Comparison of ENCODE assay signal across 1 cellular context in genomic region chr1:230138561-230139239, GRCh38.
TF ChIP-seq lines count a peak whose summit lies in the region.

No MANE protein-coding gene starts in this region.

TF ChIP-seq in K562, 482 proteins besides CTCF, POLR2A, EP300 and RAD21 (continued from another document and continues in another):
- TF ChIP-seq, protein P1, sequence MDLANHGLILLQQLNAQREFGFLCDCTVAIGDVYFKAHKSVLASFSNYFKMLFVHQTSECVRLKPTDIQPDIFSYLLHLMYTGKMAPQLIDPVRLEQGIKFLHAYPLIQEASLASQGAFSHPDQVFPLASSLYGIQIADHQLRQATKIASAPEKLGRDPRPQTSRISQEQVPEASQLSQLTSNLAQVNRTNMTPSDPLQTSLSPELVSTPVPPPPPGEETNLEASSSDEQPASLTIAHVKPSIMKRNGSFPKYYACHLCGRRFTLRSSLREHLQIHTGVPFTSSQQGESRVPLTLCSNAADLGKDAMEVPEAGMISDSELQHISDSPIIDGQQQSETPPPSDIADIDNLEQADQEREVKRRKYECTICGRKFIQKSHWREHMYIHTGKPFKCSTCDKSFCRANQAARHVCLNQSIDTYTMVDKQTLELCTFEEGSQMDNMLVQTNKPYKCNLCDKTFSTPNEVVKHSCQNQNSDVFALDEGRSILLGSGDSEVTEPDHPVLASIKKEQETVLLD (IDR thresholded peaks at IDR 0.05) = 0 out of 2 replicates have a peak, but pooled peaks have one; percentile 39
- TF ChIP-seq HIVEP1 (CRISPR knock-in tag; IDR thresholded peaks at IDR 0.05) = peak; percentile 97
- TF ChIP-seq BRCA1 (IDR thresholded peaks at IDR 0.05) = no peak
- no peak for TF ChIP-seq BRCA1 (CRISPR knock-in tag; IDR thresholded peaks at IDR 0.05)
- 0 out of 2 replicates have a peak, but pooled peaks have one; percentile 33 for TF ChIP-seq KLF1 (tag; IDR thresholded peaks at IDR 0.05)
- no peak for TF ChIP-seq KDM1A (IDR thresholded peaks at IDR 0.05)
- TF ChIP-seq, protein P2, sequence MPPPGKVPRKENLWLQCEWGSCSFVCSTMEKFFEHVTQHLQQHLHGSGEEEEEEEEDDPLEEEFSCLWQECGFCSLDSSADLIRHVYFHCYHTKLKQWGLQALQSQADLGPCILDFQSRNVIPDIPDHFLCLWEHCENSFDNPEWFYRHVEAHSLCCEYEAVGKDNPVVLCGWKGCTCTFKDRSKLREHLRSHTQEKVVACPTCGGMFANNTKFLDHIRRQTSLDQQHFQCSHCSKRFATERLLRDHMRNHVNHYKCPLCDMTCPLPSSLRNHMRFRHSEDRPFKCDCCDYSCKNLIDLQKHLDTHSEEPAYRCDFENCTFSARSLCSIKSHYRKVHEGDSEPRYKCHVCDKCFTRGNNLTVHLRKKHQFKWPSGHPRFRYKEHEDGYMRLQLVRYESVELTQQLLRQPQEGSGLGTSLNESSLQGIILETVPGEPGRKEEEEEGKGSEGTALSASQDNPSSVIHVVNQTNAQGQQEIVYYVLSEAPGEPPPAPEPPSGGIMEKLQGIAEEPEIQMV (tag; conservative IDR thresholded peaks at IDR 0.05; ENCODE audit: low read depth) = peak; percentile 87
- TF ChIP-seq FOXJ2 (tag; IDR thresholded peaks at IDR 0.05) = no peak
- TF ChIP-seq DIDO1 (tag; IDR thresholded peaks at IDR 0.05; ENCODE audit: low read depth) = peak; percentile 72; the same call in 1 of the 2 replicates
- no peak for TF ChIP-seq SAFB2 (IDR thresholded peaks at IDR 0.05; ENCODE audit: borderline replicate concordance, low read depth, low read length, severe bottlenecking)
- TF ChIP-seq ZNF609 (CRISPR knock-in tag; IDR thresholded peaks at IDR 0.05; ENCODE audit: borderline replicate concordance) = no peak
- TF ChIP-seq, protein P3, sequence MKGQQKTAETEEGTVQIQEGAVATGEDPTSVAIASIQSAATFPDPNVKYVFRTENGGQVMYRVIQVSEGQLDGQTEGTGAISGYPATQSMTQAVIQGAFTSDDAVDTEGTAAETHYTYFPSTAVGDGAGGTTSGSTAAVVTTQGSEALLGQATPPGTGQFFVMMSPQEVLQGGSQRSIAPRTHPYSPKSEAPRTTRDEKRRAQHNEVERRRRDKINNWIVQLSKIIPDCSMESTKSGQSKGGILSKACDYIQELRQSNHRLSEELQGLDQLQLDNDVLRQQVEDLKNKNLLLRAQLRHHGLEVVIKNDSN (CRISPR knock-in tag; IDR thresholded peaks at IDR 0.05) = no peak
- peak; percentile 89 for TF ChIP-seq ZKSCAN8 (CRISPR knock-in tag; IDR thresholded peaks at IDR 0.05)
- peak; percentile 94 for TF ChIP-seq IFI16 (CRISPR knock-in tag; IDR thresholded peaks at IDR 0.05)
- TF ChIP-seq ZNF668 (CRISPR knock-in tag; IDR thresholded peaks at IDR 0.05) = peak; percentile 98
- TF ChIP-seq SIRT6 (IDR thresholded peaks at IDR 0.05; ENCODE audit: low read depth, low read length) = no peak
- TF ChIP-seq ZNF583 (CRISPR knock-in tag; IDR thresholded peaks at IDR 0.05) = peak; percentile 99
- TF ChIP-seq FOXA3 (CRISPR knock-in tag; conservative IDR thresholded peaks at IDR 0.05 in 1 of 2, IDR thresholded peaks at IDR 0.05 in 1 of 2) = 0 out of 4 replicates have a peak, but pooled peaks of 1 of the 2 experiments have one; percentile 16
- TF ChIP-seq NFATC3 (IDR thresholded peaks at IDR 0.05) = no peak
- no peak for TF ChIP-seq MAFK (IDR thresholded peaks at IDR 0.05; ENCODE audit: low read length)
- no peak for TF ChIP-seq SPI1 (IDR thresholded peaks at IDR 0.05; ENCODE audit: borderline replicate concordance, low read depth, low read length)
- peak; percentile 75 for TF ChIP-seq ZNF707 (CRISPR knock-in tag; conservative IDR thresholded peaks at IDR 0.05)
- TF ChIP-seq TEAD1 (CRISPR knock-in tag; IDR thresholded peaks at IDR 0.05) = peak in 1 of 2 experiments; percentile 97; a peak in 2 of 4 replicates
- TF ChIP-seq SP1 (CRISPR knock-in tag; IDR thresholded peaks at IDR 0.05) = no peak
- no peak for TF ChIP-seq MYC (IDR thresholded peaks at IDR 0.05; ENCODE audit: low read depth, low read length)
- peak; percentile 74 for TF ChIP-seq MYC (CRISPR knock-in tag; IDR thresholded peaks at IDR 0.05; ENCODE audit: borderline replicate concordance, low read depth)
- TF ChIP-seq, protein P4, sequence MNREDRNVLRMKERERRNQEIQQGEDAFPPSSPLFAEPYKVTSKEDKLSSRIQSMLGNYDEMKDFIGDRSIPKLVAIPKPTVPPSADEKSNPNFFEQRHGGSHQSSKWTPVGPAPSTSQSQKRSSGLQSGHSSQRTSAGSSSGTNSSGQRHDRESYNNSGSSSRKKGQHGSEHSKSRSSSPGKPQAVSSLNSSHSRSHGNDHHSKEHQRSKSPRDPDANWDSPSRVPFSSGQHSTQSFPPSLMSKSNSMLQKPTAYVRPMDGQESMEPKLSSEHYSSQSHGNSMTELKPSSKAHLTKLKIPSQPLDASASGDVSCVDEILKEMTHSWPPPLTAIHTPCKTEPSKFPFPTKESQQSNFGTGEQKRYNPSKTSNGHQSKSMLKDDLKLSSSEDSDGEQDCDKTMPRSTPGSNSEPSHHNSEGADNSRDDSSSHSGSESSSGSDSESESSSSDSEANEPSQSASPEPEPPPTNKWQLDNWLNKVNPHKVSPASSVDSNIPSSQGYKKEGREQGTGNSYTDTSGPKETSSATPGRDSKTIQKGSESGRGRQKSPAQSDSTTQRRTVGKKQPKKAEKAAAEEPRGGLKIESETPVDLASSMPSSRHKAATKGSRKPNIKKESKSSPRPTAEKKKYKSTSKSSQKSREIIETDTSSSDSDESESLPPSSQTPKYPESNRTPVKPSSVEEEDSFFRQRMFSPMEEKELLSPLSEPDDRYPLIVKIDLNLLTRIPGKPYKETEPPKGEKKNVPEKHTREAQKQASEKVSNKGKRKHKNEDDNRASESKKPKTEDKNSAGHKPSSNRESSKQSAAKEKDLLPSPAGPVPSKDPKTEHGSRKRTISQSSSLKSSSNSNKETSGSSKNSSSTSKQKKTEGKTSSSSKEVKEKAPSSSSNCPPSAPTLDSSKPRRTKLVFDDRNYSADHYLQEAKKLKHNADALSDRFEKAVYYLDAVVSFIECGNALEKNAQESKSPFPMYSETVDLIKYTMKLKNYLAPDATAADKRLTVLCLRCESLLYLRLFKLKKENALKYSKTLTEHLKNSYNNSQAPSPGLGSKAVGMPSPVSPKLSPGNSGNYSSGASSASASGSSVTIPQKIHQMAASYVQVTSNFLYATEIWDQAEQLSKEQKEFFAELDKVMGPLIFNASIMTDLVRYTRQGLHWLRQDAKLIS (CRISPR knock-in tag; IDR thresholded peaks at IDR 0.05) = no peak
- TF ChIP-seq CEBPG (CRISPR knock-in tag; IDR thresholded peaks at IDR 0.05) = no peak
- TF ChIP-seq CEBPG (tag; conservative IDR thresholded peaks at IDR 0.05 in 1 of 2, IDR thresholded peaks at IDR 0.05 in 1 of 2) = no peak
- peak; percentile 95 for TF ChIP-seq ZNF449 (CRISPR knock-in tag; IDR thresholded peaks at IDR 0.05)
- TF ChIP-seq SMAD1 (IDR thresholded peaks at IDR 0.05; ENCODE audit: low read depth, low read length, partially characterized antibody) = no peak
- no peak for TF ChIP-seq XRCC4 (IDR thresholded peaks at IDR 0.05; ENCODE audit: extremely low read depth, insufficient read depth, insufficient read length)
- no peak for TF ChIP-seq SRF (CRISPR knock-in tag; IDR thresholded peaks at IDR 0.05)
- no peak for TF ChIP-seq REST (CRISPR knock-in tag; IDR thresholded peaks at IDR 0.05; ENCODE audit: low read depth)
- TF ChIP-seq PPARD (CRISPR knock-in tag; IDR thresholded peaks at IDR 0.05) = peak; percentile 69; the same call in 1 of the 2 replicates
- TF ChIP-seq ZBTB8A (IDR thresholded peaks at IDR 0.05; ENCODE audit: partially characterized antibody) = no peak
- no peak for TF ChIP-seq ARID3A (IDR thresholded peaks at IDR 0.05; ENCODE audit: borderline replicate concordance, low read depth, low read length)
- no peak for TF ChIP-seq ZBTB33 (CRISPR knock-in tag; IDR thresholded peaks at IDR 0.05)
- no peak for TF ChIP-seq TAL1 (IDR thresholded peaks at IDR 0.05)
- no peak for TF ChIP-seq RBM34 (IDR thresholded peaks at IDR 0.05; ENCODE audit: borderline replicate concordance, insufficient read depth, low read length)
- peak; percentile 71; the same call in 1 of the 2 replicates for TF ChIP-seq KLF13 (tag; IDR thresholded peaks at IDR 0.05; ENCODE audit: borderline replicate concordance, low read depth)
